Comparison of ENCODE assay signal across 16 cellular contexts in the genomic region with DNA sequence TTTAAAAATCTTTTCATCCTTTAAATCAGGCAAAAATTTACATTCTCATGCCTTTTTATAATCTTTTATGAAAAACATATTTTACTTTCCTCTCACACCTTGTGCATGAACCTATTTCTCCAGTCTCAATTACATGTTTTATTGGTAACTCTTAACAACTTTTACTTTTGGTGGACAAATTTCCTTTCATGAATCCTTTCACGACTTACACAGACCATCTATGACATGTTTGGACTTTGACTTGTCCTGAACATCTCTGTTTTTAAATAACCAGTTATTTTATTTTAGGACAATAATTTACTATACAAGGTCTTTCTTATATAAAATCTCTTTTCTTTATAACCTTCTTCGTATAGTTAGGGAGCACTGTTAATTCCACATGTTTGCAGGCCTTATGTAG. TPM values are rescaled to one million over a fixed set of nuclear protein-coding genes. Genes with fewer than 3 reads are reported as not detected.
DNase-seq lines count a peak whose midpoint lies in the region; ATAC-seq lines count a peak whose summit lies in the region.
"Had no signal": no experiment of that assay in that cellular context is flagged by ENCODE, and none has a peak within 500 bp of the region (broad histone marks: within the 10 kb centered on the region; RNA-seq: fewer than 3 reads in every experiment).

No MANE protein-coding gene starts in this region.

- no peaks in the 10 kb centered on the region for H3K27me3 ChIP-seq in mesenchymal stem cell (ENCODE audit: control insufficient read depth in 1 of 2, insufficient read depth in 1 of 2, low read length in 2 of 2)
- H3K27me3 ChIP-seq: SJCRH30, upper lobe of left lung had no signal

- H2BK120ac ChIP-seq in mesenchymal stem cell (ENCODE audit: low read depth, low read length), result no peak overlapping the region

- H4K8ac ChIP-seq in mesenchymal stem cell (ENCODE audit: low read length), result no peak overlapping the region

- ATAC-seq in GM18517 (IDR thresholded peaks at IDR 0.05; ENCODE audit: unreplicated experiment), result no peak
- ATAC-seq: activated CD8-positive, alpha-beta memory T cell treated with anti-CD3 and anti-CD28 coated beads, Interleukin-2, amount 10 ng/mL, durations not matched to agents 7 days and 5 days; left ventricle myocardium superior; WTC11 had no signal

- no peaks in the 10 kb centered on the region for H3K36me3 ChIP-seq in mesenchymal stem cell (ENCODE audit: control insufficient read depth in 1 of 2, insufficient read depth in 2 of 2, low read depth in 1 of 2, low read length in 2 of 2)
- H3K36me3 ChIP-seq: SJCRH30, upper lobe of left lung had no signal

- no peak overlapping the region for H2BK15ac ChIP-seq in mesenchymal stem cell (ENCODE audit: low read depth, poor library complexity, severe bottlenecking)

- H3K9me3 ChIP-seq in mesenchymal stem cell (ENCODE audit: control insufficient read depth, low read length), result peaks cover 28% of the 10 kb centered on the region

- no peak overlapping the region for H3K27ac ChIP-seq in mesenchymal stem cell (ENCODE audit: low read length, poor library complexity, severe bottlenecking)
- H3K27ac ChIP-seq: SJCRH30, upper lobe of left lung had no signal

- no peak overlapping the region for H2BK5ac ChIP-seq in mesenchymal stem cell (ENCODE audit: low read depth, low read length, poor library complexity, severe bottlenecking)

- WGBS in mesenchymal stem cell, result no CpG with 5 or more reads among the region's 2 CpGs

- H3K14ac ChIP-seq in mesenchymal stem cell (ENCODE audit: low read length in 2 of 2), result no peak overlapping the region

- H4K91ac ChIP-seq in mesenchymal stem cell (ENCODE audit: low read length), result no peak overlapping the region

- H3K9ac ChIP-seq in mesenchymal stem cell (ENCODE audit: low read length), result no peak overlapping the region

- H2BK12ac ChIP-seq in mesenchymal stem cell (ENCODE audit: low read length in 2 of 2), result no peak overlapping the region

- H2AK5ac ChIP-seq in mesenchymal stem cell (ENCODE audit: low read length, severe bottlenecking), result no peak overlapping the region

- H3K79me1 ChIP-seq in mesenchymal stem cell (replicated peaks; ENCODE audit: low read length, poor library complexity, severe bottlenecking), result no peaks in the 10 kb centered on the region

- no peak overlapping the region for H3K18ac ChIP-seq in mesenchymal stem cell (ENCODE audit: low read depth in 1 of 2, low read length in 2 of 2)

- no peaks in the 10 kb centered on the region for H3K4me1 ChIP-seq in mesenchymal stem cell (ENCODE audit: control insufficient read depth, insufficient read depth, low read depth, low read length)
- H3K4me1 ChIP-seq: SJCRH30, upper lobe of left lung had no signal

- H3K23ac ChIP-seq in mesenchymal stem cell (ENCODE audit: low read length in 2 of 2), result no peak overlapping the region

- H2AFZ ChIP-seq in mesenchymal stem cell (ENCODE audit: low read depth, low read length), result no peak overlapping the region

- DNase-seq in NCI-H748 (lab: John Stamatoyannopoulos, UW; ENCODE audit: unreplicated experiment) (peak; percentile 69), NCI-H748 treated with DMSO at 0.1 percent for 48 hours (lab: John Stamatoyannopoulos, UW) (no peak), Kasumi-1 (lab: John Stamatoyannopoulos, UW) (peak; percentile 34 to 41), amniotic epithelial cell (ENCODE audit: low read depth) (peak; percentile 28), mesenchymal stem cell (peak; percentile 18), 8988T (no peak)
- DNase-seq in stimulated activated CD4-positive, alpha-beta T cell treated with anti-CD3 and anti-CD28 coated beads, Interleukin-15, amount 100 ng/mL, for 24 hours, result no peak
- DNase-seq: activated CD8-positive, alpha-beta memory T cell treated with anti-CD3 and anti-CD28 coated beads, Interleukin-2, amount 10 ng/mL, durations not matched to agents 7 days and 5 days; AML-193; left ventricle myocardium superior; NCI-H774; stimulated activated CD4-positive, alpha-beta T cell treated with anti-CD3 and anti-CD28 coated beads, Interleukin-2, amount 100 ng/mL, for 48 hours; upper lobe of left lung had no signal

- H3K4me3 ChIP-seq in mesenchymal stem cell (ENCODE audit: insufficient read depth in 1 of 2, low read depth in 1 of 2, low read length in 2 of 2), result no peak overlapping the region
- H3K4me3 ChIP-seq: SJCRH30, upper lobe of left lung had no signal

- H3K4ac ChIP-seq in mesenchymal stem cell (ENCODE audit: low read depth in 1 of 2, low read length in 2 of 2), result no peak overlapping the region

- H3K4me2 ChIP-seq in mesenchymal stem cell (ENCODE audit: low read length, poor library complexity, severe bottlenecking), result no peak overlapping the region

RNA-seq across cellular contexts. Expression of gene MTMR12, which starts 26.5 kb away (rescaled TPM):
- polyA plus RNA-seq in mesenchymal stem cell (2013, experiment 1 of 2), result 11.1 TPM
- 11.7 TPM for polyA plus RNA-seq in mesenchymal stem cell (2013, experiment 2 of 2)

Comparison
In these comparisons a context has a peak if more than half of its experiments do, and no peak if none do; other contexts are left out.
1. DNase-seq: peak in NCI-H748 (single experiment), Kasumi-1 (2 of 2), amniotic epithelial cell (single experiment) and mesenchymal stem cell (single experiment); none in NCI-H748 treated with DMSO at 0.1 percent for 48 hours (single experiment), 8988T (single experiment) and stimulated activated CD4-positive, alpha-beta T cell treated with anti-CD3 and anti-CD28 coated beads, Interleukin-15, amount 100 ng/mL, for 24 hours (single experiment).